In genomic region chr1:145768004-145768403, GRCh38 we compare ENCODE assay signal across 11 cellular contexts. TPM values are rescaled to one million over a fixed set of nuclear protein-coding genes. Genes with fewer than 3 reads are reported as not detected.
DNase-seq lines count a peak whose midpoint lies in the region; ATAC-seq and TF ChIP-seq lines count a peak whose summit lies in the region.
"Not testable (repeated sequence)": the region's sequence is repeated elsewhere in the genome, so short reads cannot be mapped to it uniquely, and the experiment has no call there.
"Had no signal": no experiment of that assay in that cellular context is flagged by ENCODE, and none has a peak within 500 bp of the region (broad histone marks: within the 10 kb centered on the region; RNA-seq: fewer than 3 reads in every experiment).

No MANE protein-coding gene starts in this region.

- H3K36me3 Mint-ChIP-seq in GM23338 (ENCODE audit: low read depth): peaks cover 57% of the 10 kb centered on the region

- H3K9me3 ChIP-seq in upper lobe of right lung: not testable (repeated sequence)

- TF ChIP-seq CTCF in 22Rv1 (IDR thresholded peaks at IDR 0.05); GM23338 (conservative IDR thresholded peaks at IDR 0.05; ENCODE audit: low read depth in 2 of 2); RWPE1 (conservative IDR thresholded peaks at IDR 0.05; ENCODE audit: low read depth); upper lobe of right lung (IDR thresholded peaks at IDR 0.05): not testable (repeated sequence)

- not testable (repeated sequence) for H3K9me2 ChIP-seq in GM23338 (ENCODE audit: insufficient read depth)

- not testable (repeated sequence) for H3K4me1 ChIP-seq in GM23338 (ENCODE audit: insufficient read depth); upper lobe of right lung

- not testable (repeated sequence) for H3K27me3 ChIP-seq in GM23338 (ENCODE audit: insufficient read depth); upper lobe of right lung

- DNase-seq in GM23338 (ENCODE audit: low spot score); RWPE1 (ENCODE audit: low spot score); Right ventricle myocardium inferior (ENCODE audit: missing footprints); left ventricle myocardium superior; sciatic nerve (ENCODE audit: low spot score); upper lobe of right lung: not testable (repeated sequence)

- not testable (repeated sequence) for H3K79me2 ChIP-seq in GM23338 (replicated peaks; ENCODE audit: insufficient read depth)

- not testable (repeated sequence) for H3K27ac Mint-ChIP-seq in GM23338

- not testable (repeated sequence) for H2AFZ ChIP-seq in GM23338

- intact Hi-C loops in Right ventricle myocardium inferior (cut with DNase I); left ventricle myocardium superior (cut with micrococcal nuclease); sciatic nerve (cut with DNase I); upper lobe of right lung (cut with DNase I): not testable (repeated sequence)

- ATAC-seq in GM23338: peak; percentile 24; the same call in 1 of the 3 replicates
- peak; percentile 20 for ATAC-seq in Right ventricle myocardium inferior
- peak; percentile 42 for ATAC-seq in left ventricle myocardium superior
- peak; percentile 34 for ATAC-seq in sciatic nerve
- peak; percentile 27 for ATAC-seq in upper lobe of right lung

- H3K36me3 ChIP-seq in GM23338 (ENCODE audit: insufficient read depth): peaks cover 13% of the 10 kb centered on the region
- peaks cover 23% of the 10 kb centered on the region for H3K36me3 ChIP-seq in upper lobe of right lung

- H3K27ac ChIP-seq in 22Rv1 (peak overlapping the region; percentile 25; the same call in 1 of the 2 replicates), RWPE1 (0 out of 2 replicates have a peak overlapping the region, but pooled peaks have one; percentile 10)
- H3K27ac ChIP-seq in GM23338 (ENCODE audit: low read depth); upper lobe of right lung: not testable (repeated sequence)

- not testable (repeated sequence) for H3F3A ChIP-seq in GM23338 (replicated peaks; ENCODE audit: low read depth)

- H3K4me3 Mint-ChIP-seq in GM23338: not testable (repeated sequence)

- peaks cover 26% of the 10 kb centered on the region for H3K9me3 Mint-ChIP-seq in GM23338

- POLR2A ChIA-PET in RWPE1 (lab: Yijun Ruan, JAX; ENCODE audit: low non-redundant PET): not testable (repeated sequence)

- CTCF ChIA-PET in RWPE1 (lab: Yijun Ruan, JAX): not testable (repeated sequence)

- not testable (repeated sequence) for H3K4me2 ChIP-seq in GM23338

- H4K20me1 ChIP-seq in GM23338 (replicated peaks; ENCODE audit: insufficient read depth): not testable (repeated sequence)

- H3K4me1 Mint-ChIP-seq in GM23338: not testable (repeated sequence)

- H3K4me3 ChIP-seq in GM23338, upper lobe of right lung: not testable (repeated sequence)

- not testable (repeated sequence) for H3K27me3 Mint-ChIP-seq in GM23338 (ENCODE audit: insufficient read depth, low read depth, poor library complexity)

RNA-seq across cellular contexts. Expression of gene CD160, which starts 48.7 kb away (rescaled TPM):
- not detected in 2 replicates for total RNA-seq in GM23338 (2014; rRNA removed; shearing (Covaris generic))
- polyA plus RNA-seq in GM23338 (2016; fragmentation: Nextera tagmentation; extraction: Ambion mirVana): 0.06 TPM in 1 of 2 replicates, not detected in the other
- total RNA-seq in Right ventricle myocardium inferior (not detected), left ventricle myocardium superior (0.37 TPM), sciatic nerve (0.45 TPM), upper lobe of right lung (0.93 TPM)
- total RNA-seq: CD4-positive, alpha-beta T cell; Daoy; G401; H1 had no signal
- polyA plus RNA-seq: H1 had no signal

RNA-seq across cellular contexts. Expression of gene RNF115, which starts 55.9 kb away (rescaled TPM):
- 10.5 and 10.6 TPM in 2 replicates for total RNA-seq in GM23338 (2014; rRNA removed; shearing (Covaris generic))
- 10.8 and 10.9 TPM in 2 replicates for polyA plus RNA-seq in GM23338 (2016; fragmentation: Nextera tagmentation; extraction: Ambion mirVana)
- total RNA-seq in Right ventricle myocardium inferior: 47.9 TPM
- total RNA-seq in left ventricle myocardium superior: 48.2 TPM
- total RNA-seq in sciatic nerve: 19.9 TPM
- total RNA-seq in upper lobe of right lung: 15.8 TPM

RNA-seq across cellular contexts. Expression of gene POLR3C, which starts 56.0 kb away (rescaled TPM):
- 15.7 and 23.9 TPM in 2 replicates for total RNA-seq in GM23338 (2014; rRNA removed; shearing (Covaris generic))
- polyA plus RNA-seq in GM23338 (2016; fragmentation: Nextera tagmentation; extraction: Ambion mirVana): 11.6 and 15.1 TPM in 2 replicates
- 11.4 TPM for total RNA-seq in Right ventricle myocardium inferior
- 14.9 TPM for total RNA-seq in left ventricle myocardium superior
- 26.2 TPM for total RNA-seq in sciatic nerve
- total RNA-seq in upper lobe of right lung: 29.1 TPM
